Comparison of ENCODE assay signal across 20 cellular contexts in the genomic region with DNA sequence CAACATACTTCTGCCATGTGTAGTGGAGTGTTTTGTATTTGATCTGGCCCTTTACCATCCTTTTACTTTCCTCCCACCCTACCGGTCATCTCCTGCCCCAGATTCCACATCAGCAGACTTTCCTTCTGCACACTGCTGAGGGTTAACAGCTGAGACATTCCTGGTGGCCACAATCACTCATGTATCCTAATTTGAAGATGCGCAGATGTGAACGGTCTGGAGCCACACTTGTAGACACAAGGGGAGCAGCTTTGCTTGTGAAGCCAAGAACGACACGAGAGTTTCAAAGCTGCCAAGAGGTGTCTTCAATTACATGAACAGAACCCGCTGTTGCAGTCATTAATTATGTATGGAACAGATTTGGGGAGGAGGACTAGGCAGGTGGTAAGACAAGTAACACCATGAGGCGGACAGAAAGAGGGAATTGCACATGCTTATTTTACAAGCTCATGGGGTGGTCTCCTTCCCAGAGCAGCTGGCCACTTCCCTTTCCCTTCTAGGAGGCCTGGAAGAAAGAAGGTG.
DNase-seq lines count a peak whose midpoint lies in the region; ATAC-seq, FAIRE-seq and TF ChIP-seq lines count a peak whose summit lies in the region.
"Had no signal": no experiment of that assay in that cellular context is flagged by ENCODE, and none has a peak within 500 bp of the region (broad histone marks: within the 10 kb centered on the region; RNA-seq: fewer than 3 reads in every experiment).

No MANE protein-coding gene starts in this region.

- intact Hi-C loops in left ventricle myocardium superior (cut with micrococcal nuclease): no loop called here

- peak; percentile 82 for FAIRE-seq in bronchial epithelial cell (lab: Jason Lieb, UNC)
- FAIRE-seq: A549, G401.6, GM12891, H1, HTR-8/SVneo had no signal

- no peak for ATAC-seq in left ventricle myocardium superior
- ATAC-seq: A549; CD8-positive, alpha-beta T cell had no signal

- no peak overlapping the region for H3K27ac ChIP-seq in WERI-Rb-1
- H3K27ac ChIP-seq: 22Rv1, A549, BLaER1 had no signal

- DNase-seq in NCI-H1092 treated with DMSO at 0.1 percent for 48 hours (lab: John Stamatoyannopoulos, UW): peak; percentile 3
- no peak for DNase-seq in NCI-H1092 (lab: John Stamatoyannopoulos, UW)
- peak; percentile 2 for DNase-seq in NCI-H69 (lab: John Stamatoyannopoulos, UW)
- DNase-seq in bronchial epithelial cell (ENCODE audit: low read depth): no peak
- no peak for DNase-seq in retina
- no peak for DNase-seq in WERI-Rb-1
- DNase-seq in GOT3 (lab: John Stamatoyannopoulos, UW): no peak
- no peak for DNase-seq in left ventricle myocardium superior
- DNase-seq: AML-193; Calu3; CD8-positive, alpha-beta T cell; H9; IMR-90 had no signal

- H3K9me3 ChIP-seq in WERI-Rb-1 (ENCODE audit: severe bottlenecking): peaks cover 11% of the 10 kb centered on the region

- H3K27me3 ChIP-seq in bronchial epithelial cell (ENCODE audit: control insufficient read depth, insufficient read depth, low read length) (no peaks in the 10 kb centered on the region), WERI-Rb-1 (ENCODE audit: insufficient read depth, low read depth, severe bottlenecking) (no peaks in the 10 kb centered on the region)
- H3K27me3 ChIP-seq: BLaER1 had no signal

- H3K36me3 ChIP-seq in bronchial epithelial cell (ENCODE audit: control insufficient read depth, insufficient read depth, low read length): no peaks in the 10 kb centered on the region
- H3K36me3 ChIP-seq in WERI-Rb-1: no peaks in the 10 kb centered on the region
- H3K36me3 ChIP-seq: BLaER1 had no signal

- H3K4me3 ChIP-seq in bronchial epithelial cell (ENCODE audit: low read depth, low read length): no peak overlapping the region
- H3K4me3 ChIP-seq in WERI-Rb-1 (ENCODE audit: low read depth, low read length): no peak overlapping the region
- H3K4me3 ChIP-seq: A549, BLaER1 had no signal

- no peak for TF ChIP-seq CTCF in bronchial epithelial cell (IDR thresholded peaks at IDR 0.05; ENCODE audit: insufficient read depth, low read length, severe bottlenecking)
- no peak for TF ChIP-seq CTCF in WERI-Rb-1 (IDR thresholded peaks at IDR 0.05; ENCODE audit: low read depth, low read length)

Comparison
In these comparisons a context has a peak if more than half of its experiments do, and no peak if none do; other contexts are left out.
1. DNase-seq: peak in NCI-H1092 treated with DMSO at 0.1 percent for 48 hours (single experiment) and NCI-H69 (single experiment); none in NCI-H1092 (single experiment), bronchial epithelial cell (single experiment), retina (single experiment), WERI-Rb-1 (single experiment), GOT3 (single experiment) and left ventricle myocardium superior (single experiment).